Comparison of ENCODE assay signal across 1 cellular context in the genomic region with DNA sequence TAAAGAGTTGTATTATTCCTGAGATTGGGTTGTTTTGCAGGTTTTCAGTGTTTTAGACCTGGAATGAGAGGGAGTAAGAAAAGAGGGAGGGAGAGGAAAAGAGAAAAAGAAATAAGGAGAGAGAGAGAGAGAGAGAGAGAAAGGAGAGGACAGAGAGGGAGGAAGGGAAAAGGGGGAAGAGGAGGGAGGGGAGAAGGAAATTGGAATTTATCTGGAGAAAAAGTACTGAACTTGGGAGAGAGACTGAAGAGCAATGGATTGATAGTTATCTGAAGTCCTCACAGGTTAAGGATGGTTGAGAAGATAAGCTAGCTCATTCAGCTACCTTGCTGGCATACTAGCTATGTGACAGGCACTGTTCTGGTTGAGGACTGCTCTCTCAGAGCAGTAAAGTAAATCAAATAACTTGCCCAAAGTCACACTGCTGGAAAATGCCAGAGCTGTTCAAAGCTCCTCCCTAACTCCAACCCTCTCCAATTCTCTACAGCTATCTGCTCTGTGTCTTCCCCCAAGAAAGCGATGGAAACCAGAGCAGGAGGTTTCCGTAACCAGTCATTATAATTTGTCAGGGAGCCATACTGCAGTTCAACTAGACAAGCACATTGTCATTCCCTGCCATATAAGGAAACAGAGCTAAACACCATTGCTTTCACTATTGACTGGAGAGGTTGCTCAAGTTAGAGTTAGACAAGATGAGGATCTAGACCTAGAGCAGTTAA.
TF ChIP-seq lines count a peak whose summit lies in the region.

No MANE protein-coding gene starts in this region.

TF ChIP-seq in IMR-90, 13 proteins besides CTCF, POLR2A, EP300 and RAD21:
- TF ChIP-seq BHLHE40 (IDR thresholded peaks at IDR 0.05; ENCODE audit: low read depth, low read length) = no peak
- TF ChIP-seq, protein P1, sequence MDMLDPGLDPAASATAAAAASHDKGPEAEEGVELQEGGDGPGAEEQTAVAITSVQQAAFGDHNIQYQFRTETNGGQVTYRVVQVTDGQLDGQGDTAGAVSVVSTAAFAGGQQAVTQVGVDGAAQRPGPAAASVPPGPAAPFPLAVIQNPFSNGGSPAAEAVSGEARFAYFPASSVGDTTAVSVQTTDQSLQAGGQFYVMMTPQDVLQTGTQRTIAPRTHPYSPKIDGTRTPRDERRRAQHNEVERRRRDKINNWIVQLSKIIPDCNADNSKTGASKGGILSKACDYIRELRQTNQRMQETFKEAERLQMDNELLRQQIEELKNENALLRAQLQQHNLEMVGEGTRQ (IDR thresholded peaks at IDR 0.05; ENCODE audit: low read depth, low read length) = no peak
- no peak for TF ChIP-seq CEBPB (IDR thresholded peaks at IDR 0.05; ENCODE audit: low read depth, low read length)
- TF ChIP-seq, protein P2, sequence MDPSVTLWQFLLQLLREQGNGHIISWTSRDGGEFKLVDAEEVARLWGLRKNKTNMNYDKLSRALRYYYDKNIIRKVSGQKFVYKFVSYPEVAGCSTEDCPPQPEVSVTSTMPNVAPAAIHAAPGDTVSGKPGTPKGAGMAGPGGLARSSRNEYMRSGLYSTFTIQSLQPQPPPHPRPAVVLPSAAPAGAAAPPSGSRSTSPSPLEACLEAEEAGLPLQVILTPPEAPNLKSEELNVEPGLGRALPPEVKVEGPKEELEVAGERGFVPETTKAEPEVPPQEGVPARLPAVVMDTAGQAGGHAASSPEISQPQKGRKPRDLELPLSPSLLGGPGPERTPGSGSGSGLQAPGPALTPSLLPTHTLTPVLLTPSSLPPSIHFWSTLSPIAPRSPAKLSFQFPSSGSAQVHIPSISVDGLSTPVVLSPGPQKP (IDR thresholded peaks at IDR 0.05; ENCODE audit: borderline replicate concordance, low read depth, low read length) = no peak
- no peak for TF ChIP-seq SMC3 (IDR thresholded peaks at IDR 0.05; ENCODE audit: low read depth, low read length)
- no peak for TF ChIP-seq RFX5 (IDR thresholded peaks at IDR 0.05; ENCODE audit: low read depth, low read length)
- no peak for TF ChIP-seq MXI1 (IDR thresholded peaks at IDR 0.05; ENCODE audit: borderline replicate concordance, low read depth, low read length)
- TF ChIP-seq CHD1 (IDR thresholded peaks at IDR 0.05; ENCODE audit: low read depth, low read length) = no peak
